Comparison of ENCODE assay signal across 8 cellular contexts in the genomic region with DNA sequence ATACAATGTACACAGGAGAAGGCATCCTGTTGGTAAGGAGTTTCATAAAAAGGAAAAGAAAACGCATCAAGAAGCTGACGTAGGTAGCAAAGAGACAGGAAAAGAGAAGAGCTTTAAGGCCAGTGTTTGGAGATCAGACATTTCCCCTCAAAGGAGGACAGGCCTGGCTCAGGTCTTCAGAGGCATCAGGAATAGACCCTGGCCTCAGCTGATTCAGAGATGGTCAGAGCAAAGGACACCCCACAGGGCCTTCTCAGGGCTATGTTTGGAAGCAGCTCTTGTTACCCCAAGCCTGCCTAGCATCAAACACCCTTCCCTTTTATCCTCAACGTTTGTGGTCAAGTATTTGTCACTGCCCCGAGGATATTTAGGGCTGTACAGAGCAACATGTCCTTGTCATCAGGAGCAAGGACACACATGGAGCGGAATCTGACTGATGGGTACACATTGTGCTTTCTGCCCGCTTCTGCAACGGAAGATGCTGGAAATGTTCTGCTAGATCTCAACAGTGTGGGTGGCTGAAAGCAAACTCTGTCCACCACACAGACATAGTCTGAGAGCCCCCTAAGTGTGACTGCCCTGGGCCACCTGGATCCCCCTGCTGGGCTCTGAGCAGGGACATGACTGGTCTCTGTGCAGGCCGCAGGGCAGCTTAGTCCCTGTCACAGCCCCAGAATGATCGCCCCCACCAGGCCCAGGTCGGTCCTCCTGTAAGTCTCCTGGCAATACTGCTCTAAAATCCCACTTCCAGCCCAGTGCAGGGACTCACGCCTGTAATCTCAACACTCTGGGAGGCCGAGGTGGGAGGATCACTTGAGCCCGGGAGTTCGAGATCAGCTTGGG. TPM values are rescaled to one million over a fixed set of nuclear protein-coding genes. Genes with fewer than 3 reads are reported as not detected.
A peak's percentile ranks its signal among the peaks of the same experiment; 100 is the strongest.
DNase-seq lines count a peak whose midpoint lies in the region; ATAC-seq and TF ChIP-seq lines count a peak whose summit lies in the region.

No MANE protein-coding gene starts in this region.

- TF ChIP-seq POLR2A in breast epithelium (IDR thresholded peaks at IDR 0.05): no peak

- TF ChIP-seq CTCF in C4-2B (conservative IDR thresholded peaks at IDR 0.05) (no peak; the same call in 1 of the 2 replicates), breast epithelium (IDR thresholded peaks at IDR 0.05) (no peak), neural cell (IDR thresholded peaks at IDR 0.05; ENCODE audit: poor library complexity, severe bottlenecking) (no peak)

- no peak overlapping the region for H3K9ac ChIP-seq in neural cell (ENCODE audit: low read length)

- H2AFZ ChIP-seq in neural cell (ENCODE audit: low read depth, low read length): peak overlapping the region; percentile 33

- intact Hi-C loops in breast epithelium (cut with DNase I; ENCODE audit: low total_unique reads): no loop called here

- no peak for DNase-seq in Jurkat, Clone E6-1 (ENCODE audit: low read depth, low spot score)
- DNase-seq in breast epithelium (ENCODE audit: low spot score in 2 of 2): no peak
- no peak for DNase-seq in DMS153 treated with DMSO at 0.1 percent for 48 hours (lab: John Stamatoyannopoulos, UW; ENCODE audit: unreplicated experiment)
- no peak for DNase-seq in kidney glomerular epithelial cell (lab: John Stamatoyannopoulos, UW)

- no peak for ATAC-seq in HG03159 (IDR thresholded peaks at IDR 0.05; ENCODE audit: unreplicated experiment)
- ATAC-seq in HG02623 (IDR thresholded peaks at IDR 0.05; ENCODE audit: unreplicated experiment): no peak

- H4K20me1 ChIP-seq in neural cell (ENCODE audit: insufficient read depth): no peaks in the 10 kb centered on the region

- H3K4me1 ChIP-seq in breast epithelium: no peaks in the 10 kb centered on the region

- H3K27me3 ChIP-seq in breast epithelium (no peaks in the 10 kb centered on the region), neural cell (ENCODE audit: insufficient read depth, low read depth, low read length) (no peaks in the 10 kb centered on the region)

- no peaks in the 10 kb centered on the region for H3K79me2 ChIP-seq in neural cell (replicated peaks; ENCODE audit: insufficient read depth, low read length)

- H3K4me3 ChIP-seq in Jurkat, Clone E6-1 (ENCODE audit: low read length): peak overlapping the region; percentile 78
- H3K4me3 ChIP-seq in breast epithelium (peak overlapping the region; percentile 37 to 72 (median 69)), neural cell (ENCODE audit: low read length) (no peak overlapping the region)

- no peaks in the 10 kb centered on the region for H3K36me3 ChIP-seq in breast epithelium
- no peaks in the 10 kb centered on the region for H3K36me3 ChIP-seq in neural cell (ENCODE audit: insufficient read depth, low read length)

- H3F3A ChIP-seq in neural cell (ENCODE audit: insufficient read depth, low read length, poor library complexity, severe bottlenecking): no peaks in the 10 kb centered on the region

- H3K9me2 ChIP-seq in neural cell (ENCODE audit: insufficient read depth, low read length): no peaks in the 10 kb centered on the region

- no peak overlapping the region for H3K4me2 ChIP-seq in neural cell (ENCODE audit: low read length)

- no peaks in the 10 kb centered on the region for H3K9me3 ChIP-seq in breast epithelium
- H3K9me3 ChIP-seq in neural cell (ENCODE audit: low read length): no peaks in the 10 kb centered on the region

- TF ChIP-seq RAD21 in neural cell (conservative IDR thresholded peaks at IDR 0.05): no peak

- TF ChIP-seq EP300 in neural cell (conservative IDR thresholded peaks at IDR 0.05; ENCODE audit: poor library complexity, severe bottlenecking): no peak

- H3K27ac ChIP-seq in C4-2B (peak overlapping the region; percentile 54), breast epithelium (no peak overlapping the region), neural cell (ENCODE audit: low read length) (peak overlapping the region; percentile 12)

TF ChIP-seq in neural cell, 6 proteins besides CTCF, POLR2A, EP300 and RAD21:
- no peak for TF ChIP-seq EZH2 (IDR thresholded peaks at IDR 0.05; ENCODE audit: borderline replicate concordance, insufficient read depth, low read length, poor library complexity, severe bottlenecking)
- no peak for TF ChIP-seq MXI1 (conservative IDR thresholded peaks at IDR 0.05; ENCODE audit: poor library complexity, severe bottlenecking)
- TF ChIP-seq, protein P1, sequence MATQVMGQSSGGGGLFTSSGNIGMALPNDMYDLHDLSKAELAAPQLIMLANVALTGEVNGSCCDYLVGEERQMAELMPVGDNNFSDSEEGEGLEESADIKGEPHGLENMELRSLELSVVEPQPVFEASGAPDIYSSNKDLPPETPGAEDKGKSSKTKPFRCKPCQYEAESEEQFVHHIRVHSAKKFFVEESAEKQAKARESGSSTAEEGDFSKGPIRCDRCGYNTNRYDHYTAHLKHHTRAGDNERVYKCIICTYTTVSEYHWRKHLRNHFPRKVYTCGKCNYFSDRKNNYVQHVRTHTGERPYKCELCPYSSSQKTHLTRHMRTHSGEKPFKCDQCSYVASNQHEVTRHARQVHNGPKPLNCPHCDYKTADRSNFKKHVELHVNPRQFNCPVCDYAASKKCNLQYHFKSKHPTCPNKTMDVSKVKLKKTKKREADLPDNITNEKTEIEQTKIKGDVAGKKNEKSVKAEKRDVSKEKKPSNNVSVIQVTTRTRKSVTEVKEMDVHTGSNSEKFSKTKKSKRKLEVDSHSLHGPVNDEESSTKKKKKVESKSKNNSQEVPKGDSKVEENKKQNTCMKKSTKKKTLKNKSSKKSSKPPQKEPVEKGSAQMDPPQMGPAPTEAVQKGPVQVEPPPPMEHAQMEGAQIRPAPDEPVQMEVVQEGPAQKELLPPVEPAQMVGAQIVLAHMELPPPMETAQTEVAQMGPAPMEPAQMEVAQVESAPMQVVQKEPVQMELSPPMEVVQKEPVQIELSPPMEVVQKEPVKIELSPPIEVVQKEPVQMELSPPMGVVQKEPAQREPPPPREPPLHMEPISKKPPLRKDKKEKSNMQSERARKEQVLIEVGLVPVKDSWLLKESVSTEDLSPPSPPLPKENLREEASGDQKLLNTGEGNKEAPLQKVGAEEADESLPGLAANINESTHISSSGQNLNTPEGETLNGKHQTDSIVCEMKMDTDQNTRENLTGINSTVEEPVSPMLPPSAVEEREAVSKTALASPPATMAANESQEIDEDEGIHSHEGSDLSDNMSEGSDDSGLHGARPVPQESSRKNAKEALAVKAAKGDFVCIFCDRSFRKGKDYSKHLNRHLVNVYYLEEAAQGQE (IDR thresholded peaks at IDR 0.05; ENCODE audit: borderline replicate concordance): no peak
- TF ChIP-seq SMC3 (conservative IDR thresholded peaks at IDR 0.05; ENCODE audit: poor library complexity): no peak
- no peak for TF ChIP-seq TAF1 (IDR thresholded peaks at IDR 0.05; ENCODE audit: low read depth)
- TF ChIP-seq POLR2AphosphoS5 (IDR thresholded peaks at IDR 0.05): no peak

RNA-seq across cellular contexts. Expression of a gene that starts 1.0 kb away (rescaled TPM):
- 115 TPM for polyA plus RNA-seq in Jurkat, Clone E6-1 (2012; ENCODE audit: insufficient read depth, insufficient read length)
- total RNA-seq in breast epithelium: 10 to 100 TPM; 43.2 to 60.6 (median 43.3) TPM
- 52.2 and 55.9 TPM in 2 replicates for polyA plus RNA-seq in neural cell
- polyA minus RNA-seq in neural cell: 35.5 and 39.7 TPM in 2 replicates

RNA-seq across cellular contexts. Expression of a gene that starts 13.6 kb away (rescaled TPM):
- polyA plus RNA-seq in Jurkat, Clone E6-1 (2012; ENCODE audit: insufficient read depth, insufficient read length): 85.1 TPM
- 10 to 100 TPM; 22.9 to 36.4 (median 28.2) TPM for total RNA-seq in breast epithelium
- polyA plus RNA-seq in neural cell: 32.0 and 36.2 TPM in 2 replicates
- 34.5 and 47.0 TPM in 2 replicates for polyA minus RNA-seq in neural cell

RNA-seq across cellular contexts. Expression of a gene that starts 25.0 kb away (rescaled TPM):
- polyA plus RNA-seq in Jurkat, Clone E6-1 (2012; ENCODE audit: insufficient read depth, insufficient read length): 0.54 TPM
- total RNA-seq in breast epithelium: under 1 TPM in 2 of 3 donors, not detected in 1; 0.33 to 0.88 TPM
- polyA plus RNA-seq in neural cell: 0.32 TPM in 1 of 2 replicates, not detected in the other
- 0.46 and 0.73 TPM in 2 replicates for polyA minus RNA-seq in neural cell

RNA-seq across cellular contexts. Expression of a gene that starts 39.2 kb away (rescaled TPM):
- polyA plus RNA-seq in Jurkat, Clone E6-1 (2012; ENCODE audit: insufficient read depth, insufficient read length): 4.1 TPM
- total RNA-seq in breast epithelium: 10 to 100 TPM in 2 of 3 donors, 1 to 10 TPM in 1; 5.8 to 11.7 (median 11.5) TPM
- 8.7 and 12.9 TPM in 2 replicates for polyA plus RNA-seq in neural cell
- 23.0 and 26.8 TPM in 2 replicates for polyA minus RNA-seq in neural cell

Comparison
In these comparisons a context has a peak if more than half of its experiments do, and no peak if none do; other contexts are left out.
1. H3K27ac ChIP-seq: peak in C4-2B (single experiment) and neural cell (single experiment); none in breast epithelium (0 of 2).